In the genomic region with DNA sequence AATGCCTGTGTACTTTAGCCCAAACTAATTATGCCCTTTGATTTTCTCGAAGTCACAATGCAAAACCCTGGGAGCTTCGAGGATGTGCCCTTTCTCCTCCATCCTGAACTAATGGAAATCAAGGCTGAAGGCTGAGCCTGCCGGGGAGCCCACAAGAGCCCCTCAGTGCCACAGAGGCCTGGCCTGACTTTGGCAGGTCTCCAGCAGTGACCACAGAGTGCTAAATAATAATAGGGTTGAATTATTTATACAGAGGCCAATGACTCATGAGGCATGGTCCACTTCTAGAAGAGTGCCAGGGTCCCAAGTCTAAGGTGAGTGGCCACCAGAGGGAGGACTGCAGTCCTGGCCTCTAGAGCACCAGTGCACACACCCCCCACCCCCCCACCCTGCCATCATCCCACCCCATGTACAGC, we compare ENCODE assay signal across 2 cellular contexts.
TF ChIP-seq lines count a peak whose summit lies in the region.

No MANE protein-coding gene starts in this region.

TF ChIP-seq in HCT116, 20 proteins besides CTCF, POLR2A, EP300 and RAD21 (continued from another document):
- TF ChIP-seq, protein P1, sequence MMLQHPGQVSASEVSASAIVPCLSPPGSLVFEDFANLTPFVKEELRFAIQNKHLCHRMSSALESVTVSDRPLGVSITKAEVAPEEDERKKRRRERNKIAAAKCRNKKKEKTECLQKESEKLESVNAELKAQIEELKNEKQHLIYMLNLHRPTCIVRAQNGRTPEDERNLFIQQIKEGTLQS (IDR thresholded peaks at IDR 0.05) = no peak
- TF ChIP-seq EZH2phosphoT487 (IDR thresholded peaks at IDR 0.05; ENCODE audit: borderline replicate concordance) (no peak), EZH2 (IDR thresholded peaks at IDR 0.05) (no peak), SRF (IDR thresholded peaks at IDR 0.05; ENCODE audit: low read depth) (no peak), ELF1 (IDR thresholded peaks at IDR 0.05; ENCODE audit: borderline replicate concordance, low read depth) (no peak), SIN3A (IDR thresholded peaks at IDR 0.05; ENCODE audit: low read depth) (no peak), POLR2AphosphoS5 (IDR thresholded peaks at IDR 0.05; ENCODE audit: low read depth, low read length) (no peak), YY1 (IDR thresholded peaks at IDR 0.05; ENCODE audit: extremely low read depth, insufficient replicate concordance, low read depth, low read length) (no peak), JUND (IDR thresholded peaks at IDR 0.05) (no peak), TCF7L2 (IDR thresholded peaks at IDR 0.05; ENCODE audit: borderline replicate concordance, extremely low read depth, insufficient read depth, insufficient read length) (no peak)
- TF ChIP-seq, protein P2, sequence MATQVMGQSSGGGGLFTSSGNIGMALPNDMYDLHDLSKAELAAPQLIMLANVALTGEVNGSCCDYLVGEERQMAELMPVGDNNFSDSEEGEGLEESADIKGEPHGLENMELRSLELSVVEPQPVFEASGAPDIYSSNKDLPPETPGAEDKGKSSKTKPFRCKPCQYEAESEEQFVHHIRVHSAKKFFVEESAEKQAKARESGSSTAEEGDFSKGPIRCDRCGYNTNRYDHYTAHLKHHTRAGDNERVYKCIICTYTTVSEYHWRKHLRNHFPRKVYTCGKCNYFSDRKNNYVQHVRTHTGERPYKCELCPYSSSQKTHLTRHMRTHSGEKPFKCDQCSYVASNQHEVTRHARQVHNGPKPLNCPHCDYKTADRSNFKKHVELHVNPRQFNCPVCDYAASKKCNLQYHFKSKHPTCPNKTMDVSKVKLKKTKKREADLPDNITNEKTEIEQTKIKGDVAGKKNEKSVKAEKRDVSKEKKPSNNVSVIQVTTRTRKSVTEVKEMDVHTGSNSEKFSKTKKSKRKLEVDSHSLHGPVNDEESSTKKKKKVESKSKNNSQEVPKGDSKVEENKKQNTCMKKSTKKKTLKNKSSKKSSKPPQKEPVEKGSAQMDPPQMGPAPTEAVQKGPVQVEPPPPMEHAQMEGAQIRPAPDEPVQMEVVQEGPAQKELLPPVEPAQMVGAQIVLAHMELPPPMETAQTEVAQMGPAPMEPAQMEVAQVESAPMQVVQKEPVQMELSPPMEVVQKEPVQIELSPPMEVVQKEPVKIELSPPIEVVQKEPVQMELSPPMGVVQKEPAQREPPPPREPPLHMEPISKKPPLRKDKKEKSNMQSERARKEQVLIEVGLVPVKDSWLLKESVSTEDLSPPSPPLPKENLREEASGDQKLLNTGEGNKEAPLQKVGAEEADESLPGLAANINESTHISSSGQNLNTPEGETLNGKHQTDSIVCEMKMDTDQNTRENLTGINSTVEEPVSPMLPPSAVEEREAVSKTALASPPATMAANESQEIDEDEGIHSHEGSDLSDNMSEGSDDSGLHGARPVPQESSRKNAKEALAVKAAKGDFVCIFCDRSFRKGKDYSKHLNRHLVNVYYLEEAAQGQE (IDR thresholded peaks at IDR 0.05; ENCODE audit: low read depth) = no peak
- TF ChIP-seq, protein P3, sequence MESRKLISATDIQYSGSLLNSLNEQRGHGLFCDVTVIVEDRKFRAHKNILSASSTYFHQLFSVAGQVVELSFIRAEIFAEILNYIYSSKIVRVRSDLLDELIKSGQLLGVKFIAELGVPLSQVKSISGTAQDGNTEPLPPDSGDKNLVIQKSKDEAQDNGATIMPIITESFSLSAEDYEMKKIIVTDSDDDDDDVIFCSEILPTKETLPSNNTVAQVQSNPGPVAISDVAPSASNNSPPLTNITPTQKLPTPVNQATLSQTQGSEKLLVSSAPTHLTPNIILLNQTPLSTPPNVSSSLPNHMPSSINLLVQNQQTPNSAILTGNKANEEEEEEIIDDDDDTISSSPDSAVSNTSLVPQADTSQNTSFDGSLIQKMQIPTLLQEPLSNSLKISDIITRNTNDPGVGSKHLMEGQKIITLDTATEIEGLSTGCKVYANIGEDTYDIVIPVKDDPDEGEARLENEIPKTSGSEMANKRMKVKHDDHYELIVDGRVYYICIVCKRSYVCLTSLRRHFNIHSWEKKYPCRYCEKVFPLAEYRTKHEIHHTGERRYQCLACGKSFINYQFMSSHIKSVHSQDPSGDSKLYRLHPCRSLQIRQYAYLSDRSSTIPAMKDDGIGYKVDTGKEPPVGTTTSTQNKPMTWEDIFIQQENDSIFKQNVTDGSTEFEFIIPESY (IDR thresholded peaks at IDR 0.05; ENCODE audit: extremely low read depth, insufficient replicate concordance, low read length) = no peak

TF ChIP-seq in endothelial cell of umbilical vein, 7 proteins besides CTCF, POLR2A, EP300 and RAD21 (continued from another document):
- TF ChIP-seq MYC (IDR thresholded peaks at IDR 0.05; ENCODE audit: low read depth, low read length) (no peak), FOS (IDR thresholded peaks at IDR 0.05; ENCODE audit: borderline replicate concordance, insufficient read depth, low read length) (no peak), JUN (IDR thresholded peaks at IDR 0.05; ENCODE audit: borderline replicate concordance, insufficient read depth, insufficient read length, low read depth) (no peak), POLR2AphosphoS5 (IDR thresholded peaks at IDR 0.05; ENCODE audit: insufficient read depth, low read depth, low read length) (no peak), GATA2 (IDR thresholded peaks at IDR 0.05; ENCODE audit: insufficient read depth, insufficient read length, low read depth, low read length) (no peak), EZH2 (IDR thresholded peaks at IDR 0.05; ENCODE audit: borderline replicate concordance, low read depth, low read length, severe bottlenecking) (no peak)
